Comparison of ENCODE assay signal across 8 cellular contexts in genomic region chr6:15248451-15249370, GRCh38. TPM values are rescaled to one million over a fixed set of nuclear protein-coding genes. Genes with fewer than 3 reads are reported as not detected.
A peak's percentile ranks its signal among the peaks of the same experiment; 100 is the strongest.
DNase-seq lines count a peak whose midpoint lies in the region; ATAC-seq and TF ChIP-seq lines count a peak whose summit lies in the region.

No MANE protein-coding gene starts in this region.

- CTCF ChIA-PET in AG04450 (lab: Charles Lee) = interaction anchor here (0.6 to 1.5 kb wide), 7 partner anchors 39 to 407 kb away, joined by 3 to 5 read pairs (median 3); no protein-coding TSS in a partner anchor

- DNase-seq in AG04450 (ENCODE audit: low read depth, low spot score) (peak; percentile 90), NCI-H69 (lab: John Stamatoyannopoulos, UW) (peak; percentile 100), cortex of kidney (lab: John Stamatoyannopoulos, UW) (peak; percentile 65), left lung (peak; percentile 97 to 98)
- peak; percentile 98 for DNase-seq in activated CD4-positive, alpha-beta T cell treated with anti-CD3 and anti-CD28 coated beads, Interleukin-2, amount 50 U/mL, for 1 hour
- peak; percentile 96 for DNase-seq in stimulated activated CD4-positive, alpha-beta T cell treated with anti-CD3 and anti-CD28 coated beads, Interleukin-1b, Interleukin-23, amount 100 ng/mL, for 48 hours

- peak; percentile 58 for TF ChIP-seq POLR2A in GM19193 (IDR thresholded peaks at IDR 0.05; ENCODE audit: extremely low read depth, insufficient read depth, insufficient read length)

- H3K36me3 ChIP-seq in left lung = no peaks in the 10 kb centered on the region

- POLR2A ChIA-PET in AG04450 (lab: Yijun Ruan, JAX) = interaction anchor here (0.5 to 1.1 kb wide), 5 partner anchors 12 to 111 kb away, joined by 3 to 4 read pairs (median 3); no protein-coding TSS in a partner anchor

- ATAC-seq in HG03457 (IDR thresholded peaks at IDR 0.05; ENCODE audit: unreplicated experiment) = peak; percentile 20
- ATAC-seq in left lung = peak; percentile 59

- peaks cover 4 to 64% of the 10 kb centered on the region in 2 donors for H3K4me1 ChIP-seq in left lung

- intact Hi-C loops in left lung (cut with DNase I) = no loop called here

- H3K9me3 ChIP-seq in AG04450 (ENCODE audit: control insufficient read depth, insufficient read depth, low read length) (no peaks in the 10 kb centered on the region), left lung (no peaks in the 10 kb centered on the region)

- peak overlapping the region; percentile 81 for H3K27ac ChIP-seq in AG04450 (ENCODE audit: low read depth, low read length)
- peak overlapping the region; percentile 82 to 97 for H3K27ac ChIP-seq in left lung

- TF ChIP-seq CTCF in AG04450 (IDR thresholded peaks at IDR 0.05; ENCODE audit: low read depth, low read length) (peak; percentile 47), left lung (IDR thresholded peaks at IDR 0.05) (no peak)

- H3K4me3 ChIP-seq in AG04450 (ENCODE audit: low read depth, low read length) (peak overlapping the region; percentile 75), left lung (peak overlapping the region; percentile 59 to 86)

- H3K27me3 ChIP-seq in AG04450 (ENCODE audit: control insufficient read depth, insufficient read depth, low read length) (no peaks in the 10 kb centered on the region), left lung (no peaks in the 10 kb centered on the region)

RNA-seq across cellular contexts. Expression of gene JARID2, which starts 2.8 kb away (rescaled TPM):
- polyA plus RNA-seq in AG04450 (2011; rRNA removed) = 9.7 and 10.2 TPM in 2 replicates
- 16.3 and 17.6 TPM in 2 replicates for polyA minus RNA-seq in AG04450 (2011; rRNA and poly(A)+ RNA removed)
- total RNA-seq in left lung = 10 to 100 TPM; 10.2 to 14.5 TPM

Comparison
In these comparisons a context has a peak if more than half of its experiments do, and no peak if none do; other contexts are left out.
1. Peak in every context shown above with its lines: DNase-seq, ATAC-seq, H3K4me3 ChIP-seq and H3K27ac ChIP-seq.